Comparison of ENCODE assay signal across 9 cellular contexts in genomic region chr6:27205375-27206278, GRCh38. TPM values are rescaled to one million over a fixed set of nuclear protein-coding genes. Genes with fewer than 3 reads are reported as not detected.
A peak's percentile ranks its signal among the peaks of the same experiment; 100 is the strongest.
DNase-seq lines count a peak whose midpoint lies in the region; ATAC-seq and TF ChIP-seq lines count a peak whose summit lies in the region.
"Had no signal": no experiment of that assay in that cellular context is flagged by ENCODE, and none has a peak within 500 bp of the region (broad histone marks: within the 10 kb centered on the region; RNA-seq: fewer than 3 reads in every experiment).

No MANE protein-coding gene starts in this region.

- H3K79me1 ChIP-seq in H9 (ENCODE audit: insufficient read depth, low read depth, low read length, poor library complexity, severe bottlenecking), result no peaks in the 10 kb centered on the region

- no peak overlapping the region for H2BK5ac ChIP-seq in H9 (ENCODE audit: insufficient read length, low read length)

- peak overlapping the region; percentile 41 for H3K4me3 ChIP-seq in fibroblast of pulmonary artery (replicated peaks; ENCODE audit: low read depth, low read length)

- no peaks in the 10 kb centered on the region for H3K79me2 ChIP-seq in H9 (ENCODE audit: insufficient read depth, low read length)

- H3K4me3 Mint-ChIP-seq in H9, result peak overlapping the region; percentile 83 to 84
- peak overlapping the region; percentile 35 for H3K4me3 Mint-ChIP-seq in activated CD8-positive, alpha-beta T cell treated with anti-CD3 and anti-CD28 coated beads for 36 hours

- H3K4ac ChIP-seq in H9 (ENCODE audit: low read depth, low read length), result no peak overlapping the region

- no peak overlapping the region for H3K14ac ChIP-seq in H9 (ENCODE audit: insufficient read depth, low read length)

- peak overlapping the region; percentile 63 for H2AFZ ChIP-seq in H9 (ENCODE audit: low read length)

- H3K4me2 ChIP-seq in H9 (ENCODE audit: insufficient read depth, insufficient read length, low read length), result peak overlapping the region; percentile 59

- peak overlapping the region; percentile 35 for H3K9ac ChIP-seq in H9 (ENCODE audit: extremely low read depth, insufficient read length, low read length)

- no peaks in the 10 kb centered on the region for H4K20me1 ChIP-seq in H9 (ENCODE audit: control insufficient read depth, insufficient read depth, insufficient read length)

- POLR2A ChIA-PET in activated CD8-positive, alpha-beta T cell treated with anti-CD3 and anti-CD28 coated beads for 36 hours (lab: Charles Lee), result interaction anchor here (1.1 kb wide), 1 partner anchor 17 kb away, joined by 3 read pairs; no protein-coding TSS in a partner anchor

- H3K27me3 ChIP-seq in H9 (ENCODE audit: insufficient read depth, low read length), result no peaks in the 10 kb centered on the region

- H2AK5ac ChIP-seq in H9 (ENCODE audit: insufficient read length, low read length), result no peak overlapping the region

- H3K9me3 ChIP-seq in H9 (ENCODE audit: control insufficient read depth, low read depth, low read length), result no peaks in the 10 kb centered on the region

- no peak overlapping the region for H2BK120ac ChIP-seq in H9 (ENCODE audit: low read depth, low read length, poor library complexity, severe bottlenecking)

- H4K8ac ChIP-seq in H9 (replicated peaks; ENCODE audit: insufficient read length, low read depth, low read length), result no peak overlapping the region

- H3K27ac Mint-ChIP-seq in H9, result no peak overlapping the region
- no peak overlapping the region for H3K27ac Mint-ChIP-seq in activated CD8-positive, alpha-beta T cell treated with anti-CD3 and anti-CD28 coated beads for 36 hours

- H3K4me1 ChIP-seq in H9 (ENCODE audit: insufficient read depth, low read length), result peaks cover 5% of the 10 kb centered on the region

- no CpG with 5 or more reads among the region's 32 CpGs for WGBS in H9 (ENCODE audit: extremely low coverage, insufficient read length, low lambda C conversion rate)

- H2BK12ac ChIP-seq in H9 (ENCODE audit: insufficient read length, low read depth, low read length), result no peak overlapping the region

- CTCF ChIA-PET in activated CD8-positive, alpha-beta T cell treated with anti-CD3 and anti-CD28 coated beads for 36 hours (lab: Charles Lee), result interaction anchor here (1.0 to 1.1 kb wide), 2 partner anchors 15 to 28 kb away, joined by 3 read pairs; no protein-coding TSS in a partner anchor

- TF ChIP-seq CTCF in H9 (conservative IDR thresholded peaks at IDR 0.05) (no peak), fibroblast of pulmonary artery (IDR thresholded peaks at IDR 0.05; ENCODE audit: low read length, missing control alignments) (no peak)
- no peak for TF ChIP-seq CTCF in activated CD8-positive, alpha-beta T cell treated with anti-CD3 and anti-CD28 coated beads for 36 hours (IDR thresholded peaks at IDR 0.05)

- H2BK20ac ChIP-seq in H9 (ENCODE audit: low read depth, low read length, poor library complexity, severe bottlenecking), result no peak overlapping the region

- no peaks in the 10 kb centered on the region for H3K36me3 Mint-ChIP-seq in H9 (ENCODE audit: insufficient read depth in 1 of 3, low read depth in 3 of 3)
- no peaks in the 10 kb centered on the region for H3K36me3 Mint-ChIP-seq in activated CD8-positive, alpha-beta T cell treated with anti-CD3 and anti-CD28 coated beads for 36 hours (ENCODE audit: low read depth)

- peaks cover 15 to 17% of the 10 kb centered on the region in 2 experiments for H3K4me1 Mint-ChIP-seq in H9
- H3K4me1 Mint-ChIP-seq in activated CD8-positive, alpha-beta T cell treated with anti-CD3 and anti-CD28 coated beads for 36 hours (ENCODE audit: low read depth), result peaks cover 13% of the 10 kb centered on the region

- no peak overlapping the region for H3K56ac ChIP-seq in H9 (ENCODE audit: insufficient read length, low read depth, low read length)

- intact Hi-C loops in activated CD8-positive, alpha-beta T cell treated with anti-CD3 and anti-CD28 coated beads for 36 hours (cut with micrococcal nuclease), result no loop called here

- H4K5ac ChIP-seq in H9 (ENCODE audit: insufficient read length, low read depth, low read length), result no peak overlapping the region

- H3K27me3 Mint-ChIP-seq in H9 (ENCODE audit: low read depth), result peaks cover 22% of the 10 kb centered on the region
- peaks cover 28% of the 10 kb centered on the region for H3K27me3 Mint-ChIP-seq in activated CD8-positive, alpha-beta T cell treated with anti-CD3 and anti-CD28 coated beads for 36 hours

- no peak for DNase-seq in H9
- peak; percentile 67 for DNase-seq in activated CD8-positive, alpha-beta T cell treated with anti-CD3 and anti-CD28 coated beads for 36 hours
- DNase-seq in fibroblast of pulmonary artery (ENCODE audit: low read depth), result peak; percentile 8
- peak; percentile 34 to 41 for DNase-seq in stimulated activated CD4-positive, alpha-beta T cell treated with anti-CD3 and anti-CD28 coated beads, Interleukin-2, amount 100 ng/mL, for 24 hours
- no peak for DNase-seq in NCI-H187 (lab: John Stamatoyannopoulos, UW)
- no peak for DNase-seq in HT-29 (ENCODE audit: low spot score)
- no peak for DNase-seq in COLO668 (lab: John Stamatoyannopoulos, UW; ENCODE audit: unreplicated experiment)
- DNase-seq in occipital lobe (lab: John Stamatoyannopoulos, UW), result no peak

- no peak overlapping the region for H3K18ac ChIP-seq in H9 (ENCODE audit: insufficient read length, low read depth, low read length)

- H2BK15ac ChIP-seq in H9 (ENCODE audit: low read depth, low read length), result no peak overlapping the region

- no peak overlapping the region for H4K91ac ChIP-seq in H9 (ENCODE audit: insufficient read length, low read depth, low read length)

- no peaks in the 10 kb centered on the region for H3K9me3 Mint-ChIP-seq in H9
- H3K9me3 Mint-ChIP-seq in activated CD8-positive, alpha-beta T cell treated with anti-CD3 and anti-CD28 coated beads for 36 hours, result no peaks in the 10 kb centered on the region

- peak; percentile 61 for ATAC-seq in activated CD8-positive, alpha-beta T cell treated with anti-CD3 and anti-CD28 coated beads for 36 hours

- H3K23me2 ChIP-seq in H9 (ENCODE audit: insufficient read length, low read depth, low read length, poor library complexity, severe bottlenecking), result peaks cover 13% of the 10 kb centered on the region

- no peak overlapping the region for H3K23ac ChIP-seq in H9 (ENCODE audit: insufficient read length, low read depth, low read length)

- H3T11ph ChIP-seq in H9 (ENCODE audit: low read length), result no peak overlapping the region

- no peak overlapping the region for H3K27ac ChIP-seq in H9 (ENCODE audit: insufficient read length, low read depth, low read length)

RNA-seq across cellular contexts. Expression of gene PRSS16, which starts 41.9 kb away (rescaled TPM):
- total RNA-seq in H9 (2021) (14.8 and 17.7 TPM in 2 replicates), occipital lobe (not detected)
- 1 to 10 TPM in 1 of 2 experiments, under 1 TPM in 1; 0.65 to 1.9 TPM for total RNA-seq in activated CD8-positive, alpha-beta T cell treated with anti-CD3 and anti-CD28 coated beads for 36 hours
- total RNA-seq in HT-29 (2014; rRNA removed; shearing (Covaris generic)), result 3.9 and 6.0 TPM in 2 replicates
- total RNA-seq: pulmonary artery endothelial cell had no signal

Comparison
In these comparisons a context has a peak if more than half of its experiments do, and no peak if none do; other contexts are left out.
1. DNase-seq: peak in activated CD8-positive, alpha-beta T cell treated with anti-CD3 and anti-CD28 coated beads for 36 hours (single experiment), fibroblast of pulmonary artery (single experiment) and stimulated activated CD4-positive, alpha-beta T cell treated with anti-CD3 and anti-CD28 coated beads, Interleukin-2, amount 100 ng/mL, for 24 hours (2 of 2); none in H9 (single experiment), NCI-H187 (0 of 2), HT-29 (single experiment), COLO668 (single experiment) and occipital lobe (single experiment).